9 cellular contexts compared by ENCODE assay signal in the genomic region with DNA sequence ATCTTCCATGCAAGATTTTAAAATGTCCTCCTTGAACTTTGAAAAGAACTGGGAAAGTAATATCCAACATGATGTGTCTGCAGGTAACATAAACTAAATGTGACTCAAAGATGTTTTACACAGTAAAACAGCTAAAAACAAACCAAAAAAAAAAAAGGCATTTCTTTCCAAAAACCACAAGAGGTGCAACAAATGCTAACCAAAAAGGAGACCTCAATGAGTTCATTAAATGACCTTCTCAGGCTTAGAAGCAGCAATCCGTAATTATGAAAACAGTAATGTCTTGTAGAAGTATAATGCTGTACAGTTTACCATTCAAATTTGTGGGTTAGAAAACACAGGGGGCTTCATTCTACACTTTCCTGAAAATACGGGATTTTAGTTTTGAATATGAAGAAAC. TPM values are rescaled to one million over a fixed set of nuclear protein-coding genes. Genes with fewer than 3 reads are reported as not detected.
DNase-seq lines count a peak whose midpoint lies in the region; TF ChIP-seq lines count a peak whose summit lies in the region.
"Had no signal": no experiment of that assay in that cellular context is flagged by ENCODE, and none has a peak within 500 bp of the region (broad histone marks: within the 10 kb centered on the region; RNA-seq: fewer than 3 reads in every experiment).

No MANE protein-coding gene starts in this region.

- peaks cover 26 to 59% of the 10 kb centered on the region in 2 donors for H3K4me1 ChIP-seq in muscle layer of duodenum (ENCODE audit: control insufficient read depth in 1 of 2, insufficient read depth in 2 of 2, low read length in 2 of 2)

- H3K36me3 ChIP-seq in muscle layer of duodenum (ENCODE audit: control insufficient read depth in 1 of 2, insufficient read depth in 2 of 2, low read length in 2 of 2), result peaks cover 0 to 10% of the 10 kb centered on the region in 2 donors

- CTCF ChIA-PET in AG04449 (lab: Yijun Ruan, JAX), result interaction anchor here (0.7 to 3.1 kb wide), 3 partner anchors 13 to 50 kb away, joined by 3 to 19 read pairs (median 3); no protein-coding TSS in a partner anchor
- CTCF ChIA-PET in MCF 10A (lab: Yijun Ruan, JAX), result interaction anchor here (0.6 to 5.3 kb wide), 9 partner anchors 9 to 1139 kb away, joined by 3 to 24 read pairs (median 3); no protein-coding TSS in a partner anchor

- H3K27me3 ChIP-seq in muscle layer of duodenum (ENCODE audit: low read depth, low read length), result no peaks in the 10 kb centered on the region

- peaks cover 44% of the 10 kb centered on the region for H3K4me1 Mint-ChIP-seq in MCF 10A (ENCODE audit: insufficient read depth, unreplicated experiment)

- H3K27ac Mint-ChIP-seq in MCF 10A (ENCODE audit: low read depth, unreplicated experiment), result peak overlapping the region; percentile 99

- BruUV-seq in MCF 10A (replicated peaks; lab: Mats Ljungman, UMichigan), result no TSS peak

- intact Hi-C loops in MCF 10A (cut with micrococcal nuclease), result loop anchor here (1.0 kb wide), 2 partner anchors 28 to 51 kb away; no protein-coding TSS in a partner anchor

- POLR2A ChIA-PET in AG04449 (lab: Yijun Ruan, JAX) (interaction anchor here (0.9 to 1.3 kb wide), 2 partner anchors 8 to 17 kb away, joined by 3 to 4 read pairs; no protein-coding TSS in a partner anchor), MCF 10A (lab: Yijun Ruan, JAX) (interaction anchor here (0.6 to 13.7 kb wide), 18 partner anchors 9 to 1123 kb away, joined by 3 to 650 read pairs (median 20); partner anchors contain the start of gene UBLCP1)

- no peaks in the 10 kb centered on the region for H3K9me3 ChIP-seq in muscle layer of duodenum (ENCODE audit: control insufficient read depth in 1 of 2, low read length in 2 of 2)

- H3K36me3 Mint-ChIP-seq in MCF 10A (ENCODE audit: insufficient read depth, unreplicated experiment), result peaks cover 70% of the 10 kb centered on the region

- no peaks in the 10 kb centered on the region for H3K27me3 Mint-ChIP-seq in MCF 10A (ENCODE audit: insufficient read depth, unreplicated experiment)

- H3K9me3 Mint-ChIP-seq in MCF 10A (ENCODE audit: unreplicated experiment), result no peaks in the 10 kb centered on the region

- peak overlapping the region; percentile 90 for H3K27ac ChIP-seq in muscle layer of duodenum (ENCODE audit: low read length)

- TF ChIP-seq CTCF in AG04449 (IDR thresholded peaks at IDR 0.05; ENCODE audit: insufficient read depth, low read length, missing control alignments), result no peak
- TF ChIP-seq CTCF in MCF 10A (IDR thresholded peaks at IDR 0.05; ENCODE audit: unreplicated experiment), result no peak

- peak overlapping the region; percentile 87 for H3K4me3 ChIP-seq in AG04449 (ENCODE audit: low read depth, low read length)
- peak overlapping the region; percentile 88 for H3K4me3 ChIP-seq in Jurkat, Clone E6-1 (ENCODE audit: low read length)
- peak overlapping the region; percentile 85 to 97 for H3K4me3 ChIP-seq in muscle layer of duodenum (ENCODE audit: low read depth in 1 of 2, low read length in 2 of 2)

- DNase-seq in AG04449 (ENCODE audit: low read depth, low spot score) (no peak), MCF 10A (ENCODE audit: unreplicated experiment) (no peak), AML-193 (lab: John Stamatoyannopoulos, UW) (no peak), amygdala (lab: John Stamatoyannopoulos, UW) (no peak), SIG-M5 treated with dmso at 0.1 percent for 504 hours (lab: John Stamatoyannopoulos, UW; ENCODE audit: unreplicated experiment) (no peak), NCI-H524 treated with DMSO at 0.1 percent for 48 hours (lab: John Stamatoyannopoulos, UW) (no peak)
- DNase-seq in Jurkat, Clone E6-1 (ENCODE audit: low read depth, low spot score), result no peak
- DNase-seq: stimulated activated CD4-positive, alpha-beta T cell treated with anti-CD3 and anti-CD28 coated beads, Interleukin-15, amount 100 ng/mL, for 24 hours had no signal

- H3K4me3 Mint-ChIP-seq in MCF 10A (ENCODE audit: unreplicated experiment), result peak overlapping the region; percentile 97

RNA-seq across cellular contexts. Expression of gene RNF145, which starts 2.5 kb away (rescaled TPM):
- polyA plus RNA-seq in Jurkat, Clone E6-1 (2012; ENCODE audit: insufficient read depth, insufficient read length), result 44.3 TPM
- total RNA-seq in MCF 10A (2022), result 122 and 157 TPM in 2 replicates

RNA-seq across cellular contexts. Expression of gene UBLCP1, which starts 56.3 kb away (rescaled TPM):
- 20.5 TPM for polyA plus RNA-seq in Jurkat, Clone E6-1 (2012; ENCODE audit: insufficient read depth, insufficient read length)
- total RNA-seq in MCF 10A (2022), result 74.4 and 89.6 TPM in 2 replicates
